Comparison of ENCODE assay signal across 9 cellular contexts in the genomic region with DNA sequence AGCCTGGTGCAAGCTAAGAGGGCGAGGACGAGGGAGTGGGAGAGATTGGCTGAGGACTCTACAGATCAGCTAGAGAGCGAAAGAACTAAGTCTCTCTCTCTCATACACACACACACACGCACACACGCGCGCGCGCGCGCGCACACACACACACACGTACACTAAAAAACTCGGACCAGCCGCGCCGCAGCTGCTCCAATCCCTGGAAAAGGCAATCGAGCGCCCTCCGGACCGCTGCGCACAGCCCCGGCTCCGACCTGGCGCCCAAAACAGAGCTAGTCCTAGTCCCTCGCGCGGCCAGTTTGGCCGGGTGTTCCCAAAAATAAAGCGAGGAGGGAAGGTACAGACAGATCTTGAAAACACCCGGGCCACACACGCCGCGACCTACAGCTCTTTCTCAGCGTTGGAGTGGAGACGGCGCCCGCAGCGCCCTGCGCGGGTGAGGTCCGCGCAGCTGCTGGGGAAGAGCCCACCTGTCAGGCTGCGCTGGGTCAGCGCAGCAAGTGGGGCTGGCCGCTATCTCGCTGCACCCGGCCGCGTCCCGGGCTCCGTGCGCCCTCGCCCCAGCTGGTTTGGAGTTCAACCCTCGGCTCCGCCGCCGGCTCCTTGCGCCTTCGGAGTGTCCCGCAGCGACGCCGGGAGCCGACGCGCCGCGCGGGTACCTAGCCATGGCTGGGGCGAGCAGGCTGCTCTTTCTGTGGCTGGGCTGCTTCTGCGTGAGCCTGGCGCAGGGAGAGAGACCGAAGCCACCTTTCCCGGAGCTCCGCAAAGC. TPM values are rescaled to one million over a fixed set of nuclear protein-coding genes. Genes with fewer than 3 reads are reported as not detected.
DNase-seq lines count a peak whose midpoint lies in the region; ATAC-seq and TF ChIP-seq lines count a peak whose summit lies in the region.
"Had no signal": no experiment of that assay in that cellular context is flagged by ENCODE, and none has a peak within 500 bp of the region (broad histone marks: within the 10 kb centered on the region; RNA-seq: fewer than 3 reads in every experiment).

A gene with protein sequence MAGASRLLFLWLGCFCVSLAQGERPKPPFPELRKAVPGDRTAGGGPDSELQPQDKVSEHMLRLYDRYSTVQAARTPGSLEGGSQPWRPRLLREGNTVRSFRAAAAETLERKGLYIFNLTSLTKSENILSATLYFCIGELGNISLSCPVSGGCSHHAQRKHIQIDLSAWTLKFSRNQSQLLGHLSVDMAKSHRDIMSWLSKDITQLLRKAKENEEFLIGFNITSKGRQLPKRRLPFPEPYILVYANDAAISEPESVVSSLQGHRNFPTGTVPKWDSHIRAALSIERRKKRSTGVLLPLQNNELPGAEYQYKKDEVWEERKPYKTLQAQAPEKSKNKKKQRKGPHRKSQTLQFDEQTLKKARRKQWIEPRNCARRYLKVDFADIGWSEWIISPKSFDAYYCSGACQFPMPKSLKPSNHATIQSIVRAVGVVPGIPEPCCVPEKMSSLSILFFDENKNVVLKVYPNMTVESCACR (plus strand): TSS at position 92 of the 772 bp plus-strand sequence. CDS start 577 bp downstream, at position 669.

- H3K4me3 ChIP-seq in GM12864 (ENCODE audit: low read depth, low read length): peak within 1 kb of the TSS; percentile 27; the same call in 1 of the 2 replicates
- peak within 1 kb of the TSS in 2 of 3 experiments; percentile 3 to 6 for H3K4me3 ChIP-seq in mammary epithelial cell (replicated peaks in 1 of 3; ENCODE audit: insufficient read depth in 1 of 3, low read depth in 2 of 3, low read length in 3 of 3)
- no peak within 1 kb of the TSS for H3K4me3 ChIP-seq in thyroid gland (replicated peaks in 1 of 3)

- H3K27ac ChIP-seq in mammary epithelial cell (ENCODE audit: insufficient read depth, low read depth, low read length) (no peak within 1 kb of the TSS), thyroid gland (no peak within 1 kb of the TSS)

- in situ Hi-C loops in mammary epithelial cell (cut with MboI; ENCODE audit: low sequenced_read_pairs in 2 of 2): loop anchor here in 1 of 2 donors (10.0 kb wide), 1 partner anchor 666 kb away; no protein-coding TSS in a partner anchor

- no peaks in the 10 kb centered on the region for H3K9me3 ChIP-seq in mammary epithelial cell (replicated peaks; ENCODE audit: insufficient read depth, low read length)
- H3K9me3 ChIP-seq in thyroid gland: no peaks in the 10 kb centered on the region

- H3K36me3 ChIP-seq in mammary epithelial cell (ENCODE audit: insufficient read depth, low read length) (no peaks in the 10 kb centered on the region), thyroid gland (no peaks in the 10 kb centered on the region)

- CTCF ChIA-PET in mammary epithelial cell (lab: Charles Lee; ENCODE audit: low non-redundant PET): no interaction called here

- DNase-seq in GM12864 (ENCODE audit: low read depth) (no peak), NCI-H1105 treated with DMSO at 0.1 percent for 48 hours (lab: John Stamatoyannopoulos, UW) (peak; percentile 26), mammary epithelial cell (peak; percentile 25), left lobe of liver (ENCODE audit: low spot score) (no peak), thyroid gland (peak; percentile 4 to 6), occipital lobe (lab: John Stamatoyannopoulos, UW) (no peak), MV-4-11 (lab: John Stamatoyannopoulos, UW) (no peak)

- H3K4me2 ChIP-seq in mammary epithelial cell (ENCODE audit: insufficient read depth, low read depth, low read length): peak within 1 kb of the TSS; percentile 57

- H3K79me2 ChIP-seq in mammary epithelial cell (ENCODE audit: insufficient read depth, low read length): no peaks in the 10 kb centered on the region

- no peak for TF ChIP-seq POLR2A in thyroid gland (IDR thresholded peaks at IDR 0.05)

- H3K9ac ChIP-seq in mammary epithelial cell (ENCODE audit: insufficient read depth, low read length): no peak within 1 kb of the TSS

- ATAC-seq in left lobe of liver: peak; percentile 19
- ATAC-seq in GM21717 (IDR thresholded peaks at IDR 0.05; ENCODE audit: unreplicated experiment): no peak

- WGBS in mammary epithelial cell (ENCODE audit: low coverage, missing lambda C conversion rate): 2% methylated on average over 33 of the region's 76 CpGs
- WGBS in thyroid gland, 2 donors: 0 to 2% methylated on average over 33 to 38 of the region's 76 CpGs

- no peaks in the 10 kb centered on the region for H4K20me1 ChIP-seq in mammary epithelial cell (ENCODE audit: insufficient read depth, low read length)

- peaks cover 6% of the 10 kb centered on the region for H3K4me1 ChIP-seq in mammary epithelial cell (ENCODE audit: insufficient read depth, low read length)
- H3K4me1 ChIP-seq in thyroid gland: peaks cover 7 to 12% of the 10 kb centered on the region in 2 donors

- dilution Hi-C loops in mammary epithelial cell (cut with HindIII; ENCODE audit: low sequenced_read_pairs): loop anchor here (25.0 kb wide), 1 partner anchor 669 kb away; no protein-coding TSS in a partner anchor

- intact Hi-C loops in mammary epithelial cell (cut with micrococcal nuclease) (no loop called here), thyroid gland (cut with DNase I) (no loop called here)

- H3K27me3 ChIP-seq in mammary epithelial cell (ENCODE audit: insufficient read depth, low read length) (peaks cover 26% of the 10 kb centered on the region), thyroid gland (peaks cover 3% of the 10 kb centered on the region)

- no TSS peak for BruUV-seq in mammary epithelial cell (replicated peaks; lab: Mats Ljungman, UMichigan)

- TF ChIP-seq CTCF in GM12864 (IDR thresholded peaks at IDR 0.05; ENCODE audit: low read depth, low read length, missing control alignments): no peak
- no peak for TF ChIP-seq CTCF in mammary epithelial cell (conservative IDR thresholded peaks at IDR 0.05 in 1 of 2, IDR thresholded peaks at IDR 0.05 in 1 of 2; ENCODE audit: extremely low read depth in 1 of 2, insufficient read depth in 1 of 2, low read depth in 1 of 2, low read length in 2 of 2)
- TF ChIP-seq CTCF in thyroid gland (IDR thresholded peaks at IDR 0.05): no peak

- peak within 1 kb of the TSS; percentile 25 for H2AFZ ChIP-seq in mammary epithelial cell (ENCODE audit: low read depth, low read length)

RNA-seq across cellular contexts. Expression of the gene that starts here (rescaled TPM):
- total RNA-seq in mammary epithelial cell (under 1 TPM in 1 of 2 donors, not detected in 1; under 0.01 TPM), left lobe of liver (not detected), thyroid gland (under 1 TPM in 3 of 4 donors, not detected in 1; 0.13 to 0.45 (median 0.15) TPM), occipital lobe (6.2 TPM)
- polyA plus RNA-seq in mammary epithelial cell: not detected
- not detected for polyA minus RNA-seq in mammary epithelial cell
- total RNA-seq: SK-MEL-5 had no signal

Comparison
In these comparisons a context has a peak if more than half of its experiments do, and no peak if none do; other contexts are left out.
1. Peak in DNase-seq, H3K4me3 ChIP-seq and H3K4me2 ChIP-seq in mammary epithelial cell; RNA of the gene not detected or under 1 TPM.
2. Peak in ATAC-seq in left lobe of liver; RNA of the gene not detected or under 1 TPM.
3. Peak in DNase-seq in thyroid gland; RNA of the gene not detected or under 1 TPM.